ENCODE assay signal across 1 cellular context in genomic region chr15:82549199-82549665, GRCh38.
A peak's percentile ranks its signal among the peaks of the same experiment; 100 is the strongest.
TF ChIP-seq lines count a peak whose summit lies in the region.

No MANE protein-coding gene starts in this region.

TF ChIP-seq in K562, 482 proteins besides CTCF, POLR2A, EP300 and RAD21 (continued from another document and continues in another):
- TF ChIP-seq THAP7 (CRISPR knock-in tag; IDR thresholded peaks at IDR 0.05): no peak
- no peak for TF ChIP-seq CTBP1 (IDR thresholded peaks at IDR 0.05; ENCODE audit: borderline replicate concordance)
- TF ChIP-seq HDAC8 (tag; IDR thresholded peaks at IDR 0.05): 0 out of 2 replicates have a peak, but pooled peaks have one; percentile 58
- TF ChIP-seq TAF15 (IDR thresholded peaks at IDR 0.05; ENCODE audit: low read depth, low read length): no peak
- TF ChIP-seq ZNF134 (CRISPR knock-in tag; conservative IDR thresholded peaks at IDR 0.05): 0 out of 2 replicates have a peak, but pooled peaks have one; percentile 9
- no peak for TF ChIP-seq ILK (tag; IDR thresholded peaks at IDR 0.05; ENCODE audit: borderline replicate concordance, low read depth)
- TF ChIP-seq ZNF197 (CRISPR knock-in tag; IDR thresholded peaks at IDR 0.05; ENCODE audit: low read depth): 0 out of 2 replicates have a peak, but pooled peaks have one; percentile 44
- no peak for TF ChIP-seq POLR3A (IDR thresholded peaks at IDR 0.05; ENCODE audit: borderline replicate concordance, extremely low read depth, insufficient read depth, insufficient read length)
- TF ChIP-seq ARID3A (IDR thresholded peaks at IDR 0.05; ENCODE audit: borderline replicate concordance, low read depth, low read length): no peak
- peak; percentile 79 for TF ChIP-seq ZNF395 (CRISPR knock-in tag; IDR thresholded peaks at IDR 0.05)
- TF ChIP-seq ESRRB (CRISPR knock-in tag; IDR thresholded peaks at IDR 0.05; ENCODE audit: borderline replicate concordance): no peak
- no peak for TF ChIP-seq C11orf30 (IDR thresholded peaks at IDR 0.05; ENCODE audit: low read depth)
- 0 out of 2 replicates have a peak, but pooled peaks have one; percentile 42 for TF ChIP-seq RNF2 (IDR thresholded peaks at IDR 0.05)
- 0 out of 2 replicates have a peak, but pooled peaks have one; percentile 23 for TF ChIP-seq SOX6 (IDR thresholded peaks at IDR 0.05)
- no peak for TF ChIP-seq ZNF436 (CRISPR knock-in tag; IDR thresholded peaks at IDR 0.05)
- TF ChIP-seq HNRNPUL1 (IDR thresholded peaks at IDR 0.05; ENCODE audit: low read length): no peak
- TF ChIP-seq SMAD4 (CRISPR knock-in tag; conservative IDR thresholded peaks at IDR 0.05): peak; percentile 64; the same call in 1 of the 2 replicates
- no peak for TF ChIP-seq ZNF121 (CRISPR knock-in tag; conservative IDR thresholded peaks at IDR 0.05)
- no peak for TF ChIP-seq KAT2B (IDR thresholded peaks at IDR 0.05; ENCODE audit: low read depth, low read length)
- no peak for TF ChIP-seq ZNF212 (CRISPR knock-in tag; IDR thresholded peaks at IDR 0.05)
- TF ChIP-seq ILF3 (IDR thresholded peaks at IDR 0.05; ENCODE audit: borderline replicate concordance): no peak
- no peak for TF ChIP-seq SAFB (IDR thresholded peaks at IDR 0.05; ENCODE audit: borderline replicate concordance, low read depth, low read length)
- TF ChIP-seq PHF20 (IDR thresholded peaks at IDR 0.05; ENCODE audit: partially characterized antibody): no peak
- peak in 1 of 2 experiments; percentile 48; a peak in 1 of 4 replicates for TF ChIP-seq ZNF639 (CRISPR knock-in tag; conservative IDR thresholded peaks at IDR 0.05 in 1 of 2, IDR thresholded peaks at IDR 0.05 in 1 of 2)
- TF ChIP-seq NR2C1 (IDR thresholded peaks at IDR 0.05): no peak
- 0 out of 2 replicates have a peak, but pooled peaks have one; percentile 27 for TF ChIP-seq NR2C1 (tag; IDR thresholded peaks at IDR 0.05)
- no peak for TF ChIP-seq XRCC3 (IDR thresholded peaks at IDR 0.05)
- TF ChIP-seq CUX1 (CRISPR knock-in tag; IDR thresholded peaks at IDR 0.05): peak; percentile 80; the same call in 1 of the 2 replicates
- TF ChIP-seq SMARCA4 (IDR thresholded peaks at IDR 0.05): no peak
- TF ChIP-seq MLLT1 (IDR thresholded peaks at IDR 0.05): no peak
- peak; percentile 11 to 81 (median 61) for TF ChIP-seq YY1 (IDR thresholded peaks at IDR 0.05; ENCODE audit: borderline replicate concordance in 1 of 3, control insufficient read depth in 1 of 3, extremely low read depth in 1 of 3, insufficient read depth in 3 of 3, insufficient read length in 1 of 3, insufficient replicate concordance in 2 of 3, low read depth in 1 of 3, low read length in 2 of 3)
- TF ChIP-seq HINFP (tag; conservative IDR thresholded peaks at IDR 0.05; ENCODE audit: low read depth): peak; percentile 35; the same call in 1 of the 2 replicates
- no peak for TF ChIP-seq ETV5 (CRISPR knock-in tag; IDR thresholded peaks at IDR 0.05; ENCODE audit: low read depth)
- TF ChIP-seq ZNF707 (CRISPR knock-in tag; conservative IDR thresholded peaks at IDR 0.05): no peak
- no peak for TF ChIP-seq MXD1 (CRISPR knock-in tag; IDR thresholded peaks at IDR 0.05; ENCODE audit: borderline replicate concordance, poor library complexity, severe bottlenecking)
- 0 out of 2 replicates have a peak, but pooled peaks have one; percentile 16 for TF ChIP-seq REST (CRISPR knock-in tag; IDR thresholded peaks at IDR 0.05; ENCODE audit: low read depth)
- TF ChIP-seq DPF2 (IDR thresholded peaks at IDR 0.05): peak; percentile 42; the same call in 1 of the 2 replicates
- no peak for TF ChIP-seq ID3 (CRISPR knock-in tag; IDR thresholded peaks at IDR 0.05)
- TF ChIP-seq ID3 (tag; IDR thresholded peaks at IDR 0.05): peak; percentile 89
- TF ChIP-seq MYNN (IDR thresholded peaks at IDR 0.05): no peak
- no peak for TF ChIP-seq MYNN (CRISPR knock-in tag; IDR thresholded peaks at IDR 0.05)
